Comparison of ENCODE assay signal across 22 cellular contexts in the genomic region with DNA sequence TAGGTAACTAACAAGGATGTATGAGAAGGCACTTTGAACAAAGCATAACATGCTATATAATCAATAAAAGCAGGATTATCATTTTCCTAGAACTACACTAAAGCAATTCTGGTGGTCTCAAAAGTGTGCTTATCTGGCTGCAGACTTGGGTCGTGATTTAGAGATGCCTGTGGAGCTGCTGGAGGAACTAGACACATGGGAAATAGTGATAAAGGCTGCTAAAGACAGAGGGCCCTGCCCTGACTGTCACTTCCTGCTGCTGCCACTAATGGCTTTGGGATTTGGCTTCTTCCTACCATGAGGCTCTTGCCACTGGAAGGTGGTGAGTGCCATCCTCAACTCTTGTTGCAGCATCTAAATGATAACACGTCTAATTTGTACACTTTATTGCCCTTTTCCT. TPM values are rescaled to one million over a fixed set of nuclear protein-coding genes. Genes with fewer than 3 reads are reported as not detected.
"Had no signal": no experiment of that assay in that cellular context is flagged by ENCODE, and none has a peak within 500 bp of the region (broad histone marks: within the 10 kb centered on the region; RNA-seq: fewer than 3 reads in every experiment).

No MANE protein-coding gene starts in this region.

- H3K9me3 ChIP-seq: ascending aorta, gastrocnemius medialis, prostate gland had no signal

- H3K4me3 ChIP-seq: ascending aorta, gastrocnemius medialis, lung, prostate gland, right atrium auricular region, tibial artery had no signal

- H3K36me3 ChIP-seq: ascending aorta, gastrocnemius medialis, prostate gland, right atrium auricular region, tibial artery had no signal

- ATAC-seq: activated CD4-positive, CD25-positive, alpha-beta regulatory T cell treated with anti-CD3 and anti-CD28 coated beads, Interleukin-2, amount 50 U/mL, for 24 hours; gastrocnemius medialis; left lobe of liver; stimulated activated naive CD8-positive, alpha-beta T cell treated with anti-CD3 and anti-CD28 coated beads, Interleukin-15, Interleukin-2, amounts not matched to agents 100 U/mL and 50 U/mL, for 24 hours had no signal

- H3K27ac ChIP-seq: ascending aorta, gastrocnemius medialis, prostate gland, right atrium auricular region, tibial artery had no signal

- H3K27me3 ChIP-seq: ascending aorta, gastrocnemius medialis, right atrium auricular region, tibial artery had no signal

- DNase-seq: activated CD4-positive, alpha-beta T cell treated with anti-CD3 and anti-CD28 coated beads, Interleukin-2, amount 50 U/mL, for 1 hour; activated CD8-positive, alpha-beta memory T cell treated with anti-CD3 and anti-CD28 coated beads, Interleukin-2, amount 50 U/mL, for 4 hours; activated effector memory CD4-positive, alpha-beta T cell treated with Interleukin-2 at 50 U/mL for 16 hours; activated T-cell treated with anti-CD3 and anti-CD28 coated beads, Interleukin-2, amount 50 U/mL, for 48 hours; cerebellar nuclear complex; cortex of kidney; gastrocnemius medialis; head of caudate nucleus; stimulated activated CD4-positive, alpha-beta T cell treated with anti-CD3 and anti-CD28 coated beads, Interleukin-2, amount 100 ng/mL, for 24 hours; stimulated activated naive CD8-positive, alpha-beta T cell treated with anti-CD3 and anti-CD28 coated beads, Interleukin-15, Interleukin-2, amounts not matched to agents 100 U/mL and 50 U/mL, for 24 hours; substantia nigra; tibial artery had no signal

- H3K4me1 ChIP-seq: prostate gland, tibial artery had no signal

- FAIRE-seq: endometrium, keratinocyte, urothelium cell line had no signal

RNA-seq across cellular contexts. Expression of gene TMEM178A, which starts 22.5 kb away (rescaled TPM):
- total RNA-seq: mononuclear cell had no signal
